Comparison of ENCODE assay signal across 10 cellular contexts in the genomic region with DNA sequence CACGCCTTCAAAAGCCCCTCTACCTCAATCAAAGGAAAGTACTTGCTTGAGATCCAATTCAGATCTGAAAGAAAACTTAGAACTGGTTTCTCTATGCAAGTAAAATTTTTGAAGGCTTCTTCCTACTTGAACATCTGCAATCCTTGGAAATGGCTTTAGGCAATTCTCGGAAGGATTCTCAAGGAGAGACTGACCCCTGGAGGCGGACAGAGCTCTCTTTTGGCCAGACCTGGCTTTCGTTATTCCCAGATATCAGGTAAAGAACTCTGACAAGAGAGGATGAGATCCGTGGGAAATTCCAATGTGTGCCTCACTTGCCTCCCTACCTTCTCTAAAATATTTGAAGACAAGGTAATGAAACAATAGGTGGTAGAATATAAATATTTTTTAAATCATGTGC.
DNase-seq lines count a peak whose midpoint lies in the region; ATAC-seq and TF ChIP-seq lines count a peak whose summit lies in the region.
"Had no signal": no experiment of that assay in that cellular context is flagged by ENCODE, and none has a peak within 500 bp of the region (broad histone marks: within the 10 kb centered on the region; RNA-seq: fewer than 3 reads in every experiment).

No MANE protein-coding gene starts in this region.

- TF ChIP-seq CTCF in Caco-2 (IDR thresholded peaks at IDR 0.05; ENCODE audit: insufficient read depth in 1 of 2, low read depth in 1 of 2, low read length in 1 of 2, severe bottlenecking in 1 of 2, unreplicated experiment in 1 of 2) (peak; percentile 64 to 68), cardiac fibroblast (IDR thresholded peaks at IDR 0.05; ENCODE audit: low read depth, low read length) (peak; percentile 50), mucosa of descending colon (IDR thresholded peaks at IDR 0.05) (no peak)

- no peaks in the 10 kb centered on the region for H3K36me3 ChIP-seq in Caco-2 (ENCODE audit: control insufficient read depth, insufficient read depth, low read length)
- no peaks in the 10 kb centered on the region for H3K36me3 ChIP-seq in mucosa of descending colon (ENCODE audit: low read depth)

- H3K9me3 ChIP-seq in Caco-2 (no peaks in the 10 kb centered on the region), mucosa of descending colon (no peaks in the 10 kb centered on the region)

- BruUV-seq in Caco-2 (replicated peaks; lab: Mats Ljungman, UMichigan), result no TSS peak

- H3K4me1 Mint-ChIP-seq in Caco-2 (ENCODE audit: low read depth, unreplicated experiment), result no peaks in the 10 kb centered on the region

- POLR2A ChIA-PET in Caco-2 (lab: Charles Lee), result no interaction called here

- intact Hi-C loops in Caco-2 (cut with micrococcal nuclease; ENCODE audit: unreplicated experiment), result loop anchor here (1.0 to 10.0 kb wide), 5 partner anchors 160 to 1480 kb away; no protein-coding TSS in a partner anchor
- intact Hi-C loops in mucosa of descending colon (cut with DNase I, micrococcal nuclease), result no loop called here

- H3K36me3 Mint-ChIP-seq in Caco-2 (ENCODE audit: insufficient read depth, unreplicated experiment), result no peaks in the 10 kb centered on the region

- H3K27me3 Mint-ChIP-seq in Caco-2 (ENCODE audit: insufficient read depth, unreplicated experiment), result no peaks in the 10 kb centered on the region

- H3K4me3 Mint-ChIP-seq in Caco-2 (ENCODE audit: unreplicated experiment), result no peak overlapping the region

- H3K4me3 ChIP-seq in Caco-2 (ENCODE audit: low read depth, low read length), result no peak overlapping the region
- H3K4me3 ChIP-seq in cardiac fibroblast (replicated peaks in 1 of 2; ENCODE audit: low read depth in 2 of 2, low read length in 2 of 2), result no peak overlapping the region
- no peak overlapping the region for H3K4me3 ChIP-seq in mucosa of descending colon

- DNase-seq in Caco-2, result peak; percentile 50 to 62
- peak; percentile 62 for DNase-seq in LHCN-M2 (ENCODE audit: low read depth)
- DNase-seq in cardiac fibroblast (ENCODE audit: low read depth in 2 of 2), result peak; percentile 30 to 60
- DNase-seq in mucosa of descending colon, result peak in 2 of 3 donors; percentile 56 to 75
- DNase-seq in COLO829 (ENCODE audit: low spot score), result no peak
- DNase-seq in NCI-H510A (lab: John Stamatoyannopoulos, UW), result no peak
- DNase-seq in stimulated activated CD4-positive, alpha-beta T cell treated with anti-CD3 and anti-CD28 coated beads, Interleukin-2, amount 100 ng/mL, for 48 hours, result no peak
- no peak for DNase-seq in central memory CD4-positive, alpha-beta T cell
- DNase-seq: activated CD8-positive, alpha-beta memory T cell treated with anti-CD3 and anti-CD28 coated beads, Interleukin-2, amount 50 U/mL, for 48 hours; NCI-H1105 treated with DMSO at 0.1 percent for 48 hours had no signal

- no peaks in the 10 kb centered on the region for H3K9me3 Mint-ChIP-seq in Caco-2 (ENCODE audit: unreplicated experiment)

- H3K27me3 ChIP-seq in Caco-2 (replicated peaks; ENCODE audit: control insufficient read depth, insufficient read depth, low read length), result no peaks in the 10 kb centered on the region

- H3K4me1 ChIP-seq in Caco-2 (no peaks in the 10 kb centered on the region), mucosa of descending colon (ENCODE audit: low read depth) (no peaks in the 10 kb centered on the region)

- CTCF ChIA-PET in Caco-2 (lab: Charles Lee), result interaction anchor here (1.0 kb wide), 1 partner anchor 339 kb away, joined by 6 read pairs; no protein-coding TSS in a partner anchor

- ATAC-seq in mucosa of descending colon, result peak; percentile 67

- no peak overlapping the region for H3K27ac Mint-ChIP-seq in Caco-2 (ENCODE audit: unreplicated experiment)

Comparison
In these comparisons a context has a peak if more than half of its experiments do, and no peak if none do; other contexts are left out.
1. DNase-seq: peak in Caco-2 (2 of 2), LHCN-M2 (single experiment), cardiac fibroblast (2 of 2) and mucosa of descending colon (2 of 3); none in COLO829 (single experiment), NCI-H510A (single experiment), stimulated activated CD4-positive, alpha-beta T cell treated with anti-CD3 and anti-CD28 coated beads, Interleukin-2, amount 100 ng/mL, for 48 hours (0 of 2) and central memory CD4-positive, alpha-beta T cell (single experiment).